ENCODE assay signal across 23 cellular contexts in genomic region chr1:5888606-5889211, GRCh38.
DNase-seq lines count a peak whose midpoint lies in the region; ATAC-seq and TF ChIP-seq lines count a peak whose summit lies in the region.
"Had no signal": no experiment of that assay in that cellular context is flagged by ENCODE, and none has a peak within 500 bp of the region (broad histone marks: within the 10 kb centered on the region; RNA-seq: fewer than 3 reads in every experiment).

No MANE protein-coding gene starts in this region.

- H3K27me3 ChIP-seq in BLaER1 treated with 17β-estradiol and CSF1 and Interleukin-3, amounts not matched to agents 10 nM and 100 nM, result peaks cover 0 to 11% (median 0%) of the 10 kb centered on the region in 11 experiments; a peak in 1 of 22 replicates
- H3K27me3 ChIP-seq in ectodermal cell (ENCODE audit: control insufficient read depth, insufficient read depth, low read length, poor library complexity, severe bottlenecking), result no peaks in the 10 kb centered on the region
- H3K27me3 ChIP-seq in mesendoderm (ENCODE audit: insufficient read depth, low read length, poor library complexity), result no peaks in the 10 kb centered on the region
- H3K27me3 ChIP-seq: adrenal gland, thyroid gland had no signal

- H3K9me3 ChIP-seq in BLaER1 treated with 17β-estradiol and CSF1 and Interleukin-3, amounts not matched to agents 10 nM and 100 nM (replicated peaks in 1 of 11), result peaks cover 16 to 36% (median 23%) of the 10 kb centered on the region in 11 experiments
- no peaks in the 10 kb centered on the region for H3K9me3 ChIP-seq in ectodermal cell (ENCODE audit: control insufficient read depth, low read length)
- H3K9me3 ChIP-seq: adrenal gland, thyroid gland had no signal

- H3K36me3 ChIP-seq in BLaER1 treated with 17β-estradiol and CSF1 and Interleukin-3, amounts not matched to agents 10 nM and 100 nM, result peaks cover 3 to 44% (median 21%) of the 10 kb centered on the region in 11 experiments; a peak in 21 of 22 replicates
- H3K36me3 ChIP-seq in ectodermal cell (ENCODE audit: control insufficient read depth, insufficient read depth, low read length), result peaks cover 5% of the 10 kb centered on the region
- H3K36me3 ChIP-seq in mesendoderm (ENCODE audit: control insufficient read depth, insufficient read depth, low read length), result no peaks in the 10 kb centered on the region
- H3K36me3 ChIP-seq: adrenal gland, thyroid gland had no signal

- peak overlapping the region; percentile 88 to 99 (median 94) for H3K27ac ChIP-seq in BLaER1 treated with 17β-estradiol and CSF1 and Interleukin-3, amounts not matched to agents 10 nM and 100 nM
- H3K27ac ChIP-seq in ectodermal cell (ENCODE audit: insufficient read depth, low read depth, low read length, poor library complexity, severe bottlenecking) (peak overlapping the region; percentile 8), mesendoderm (ENCODE audit: low read depth, low read length) (no peak overlapping the region)
- H3K27ac ChIP-seq: adrenal gland had no signal

- DNase-seq in RKO (ENCODE audit: low spot score) (peak; percentile 8), mesendoderm (peak; percentile 65), erythroblast (lab: John Stamatoyannopoulos, UW) (no peak)
- no peak for DNase-seq in stimulated activated naive CD4-positive, alpha-beta T cell (lab: John Stamatoyannopoulos, UW)
- DNase-seq: ACHN; activated CD4-positive, alpha-beta memory T cell treated with anti-CD3 and anti-CD28 coated beads, Interleukin-2, amount 10 ng/mL, durations not matched to agents 7 days and 5 days; activated CD4-positive, CD25-positive, alpha-beta regulatory T cell; activated T-cell treated with anti-CD3 and anti-CD28 coated beads for 4 hours; adrenal gland; CD4-positive, CD25-positive, alpha-beta regulatory T cell; mesenchymal stem cell; NCI-H1105 treated with DMSO at 0.1 percent for 48 hours; NCI-H526; SHP77; stimulated activated CD4-positive, alpha-beta T cell treated with anti-CD3 and anti-CD28 coated beads, Interleukin-2, amount 100 ng/mL, for 24 hours; stimulated activated naive CD4-positive, alpha-beta T cell treated with Interleukin-2 at 50 U/mL for 16 hours had no signal

- peak overlapping the region; percentile 65 to 90 (median 81); a peak in 21 of 22 replicates for H3K9ac ChIP-seq in BLaER1 treated with 17β-estradiol and CSF1 and Interleukin-3, amounts not matched to agents 10 nM and 100 nM
- H3K9ac ChIP-seq in mesendoderm (ENCODE audit: low read length), result no peak overlapping the region

- H2AK5ac ChIP-seq in mesendoderm (ENCODE audit: low read length), result no peak overlapping the region

- H3K23ac ChIP-seq in mesendoderm (ENCODE audit: low read length), result no peak overlapping the region

- H3K4me3 ChIP-seq in BLaER1 treated with 17β-estradiol and CSF1 and Interleukin-3, amounts not matched to agents 10 nM and 100 nM, result peak overlapping the region in 6 of 10 experiments; percentile 7 to 46 (median 32); a peak in 5 of 20 replicates
- H3K4me3 ChIP-seq in ectodermal cell (ENCODE audit: insufficient read depth, low read depth, low read length) (no peak overlapping the region), mesendoderm (ENCODE audit: low read length) (no peak overlapping the region)
- H3K4me3 ChIP-seq: adrenal gland, GM12878, thyroid gland had no signal

- no peak overlapping the region for H4K5ac ChIP-seq in mesendoderm (ENCODE audit: low read length)

- H3K56ac ChIP-seq in mesendoderm (ENCODE audit: low read length), result no peak overlapping the region

- WGBS in ectodermal cell, 2 experiments, result 88 to 89% methylated on average over 13 of the region's 13 CpGs
- no CpG with 5 or more reads among the region's 13 CpGs for WGBS in mesendoderm (ENCODE audit: extremely low coverage, insufficient coverage, low lambda C conversion rate)

- ATAC-seq in HG03097 (IDR thresholded peaks at IDR 0.05; ENCODE audit: low FRiP score, unreplicated experiment), result no peak
- no peak for ATAC-seq in GM21825 (IDR thresholded peaks at IDR 0.05; ENCODE audit: unreplicated experiment)
- ATAC-seq: GM12878; naive thymus-derived CD8-positive, alpha-beta T cell had no signal

- H3K18ac ChIP-seq in mesendoderm (ENCODE audit: low read length), result no peak overlapping the region

- H2BK120ac ChIP-seq in mesendoderm (ENCODE audit: low read depth, low read length), result no peak overlapping the region

- H4K20me1 ChIP-seq in BLaER1 treated with 17β-estradiol and CSF1 and Interleukin-3, amounts not matched to agents 10 nM and 100 nM, result no peaks in the 10 kb centered on the region

- H4K8ac ChIP-seq in mesendoderm (ENCODE audit: low read depth, low read length), result no peak overlapping the region

- H3K4me2 ChIP-seq in BLaER1 treated with 17β-estradiol and CSF1 and Interleukin-3, amounts not matched to agents 10 nM and 100 nM, result peak overlapping the region; percentile 72 to 97 (median 92)
- H3K4me2 ChIP-seq in mesendoderm (ENCODE audit: low read length), result no peak overlapping the region

- no peak overlapping the region for H2BK15ac ChIP-seq in mesendoderm (replicated peaks; ENCODE audit: low read depth)

- peaks cover 41 to 98% (median 90%) of the 10 kb centered on the region in 10 experiments for H3K4me1 ChIP-seq in BLaER1 treated with 17β-estradiol and CSF1 and Interleukin-3, amounts not matched to agents 10 nM and 100 nM
- H3K4me1 ChIP-seq in ectodermal cell (ENCODE audit: control insufficient read depth, insufficient read depth, low read length) (peaks cover 14% of the 10 kb centered on the region), mesendoderm (ENCODE audit: control insufficient read depth, low read depth, low read length) (no peaks in the 10 kb centered on the region)
- H3K4me1 ChIP-seq: adrenal gland had no signal

- H3K79me2 ChIP-seq in mesendoderm (ENCODE audit: control insufficient read depth, insufficient read depth, low read length), result no peaks in the 10 kb centered on the region

- H3K79me1 ChIP-seq in mesendoderm (ENCODE audit: low read length), result no peaks in the 10 kb centered on the region

- no peak overlapping the region for H3K4ac ChIP-seq in mesendoderm (ENCODE audit: low read depth, low read length)

- TF ChIP-seq POLR2A in erythroblast (IDR thresholded peaks at IDR 0.05; ENCODE audit: low read length), result no peak

- H2BK5ac ChIP-seq in mesendoderm (ENCODE audit: low read length), result no peak overlapping the region

Comparison
In these comparisons a context has a peak if more than half of its experiments do, and no peak if none do; other contexts are left out.
1. H3K4me3 ChIP-seq: peak in BLaER1 treated with 17β-estradiol and CSF1 and Interleukin-3, amounts not matched to agents 10 nM and 100 nM (6 of 10); none in ectodermal cell (single experiment) and mesendoderm (single experiment).
2. DNase-seq: peak in RKO (single experiment) and mesendoderm (single experiment); none in stimulated activated naive CD4-positive, alpha-beta T cell (0 of 6) and erythroblast (0 of 2).